ENCODE assay signal across 8 cellular contexts in the genomic region with DNA sequence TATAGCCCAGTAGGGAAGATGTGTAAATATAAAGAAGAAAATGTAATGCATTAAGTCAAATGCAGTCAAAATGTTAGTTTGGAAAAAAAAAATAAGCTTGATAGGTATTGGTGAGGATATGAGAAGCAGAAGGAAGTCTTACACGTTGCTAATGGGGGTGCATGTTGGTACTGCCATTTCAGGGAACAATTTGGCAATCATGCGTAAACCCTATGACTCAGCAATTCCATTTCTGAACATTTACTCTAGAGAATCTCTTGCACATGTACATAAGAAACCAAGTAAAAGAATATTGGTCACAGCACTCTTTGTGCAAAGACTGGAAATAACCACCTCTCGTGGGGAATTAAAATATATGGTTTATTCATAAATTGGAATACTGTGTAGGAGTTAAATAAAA. TPM values are rescaled to one million over a fixed set of nuclear protein-coding genes. Genes with fewer than 3 reads are reported as not detected.
DNase-seq lines count a peak whose midpoint lies in the region; ATAC-seq and TF ChIP-seq lines count a peak whose summit lies in the region.

No MANE protein-coding gene starts in this region.

- H3K27me3 ChIP-seq in A673 (replicated peaks; ENCODE audit: insufficient read depth, low read depth, low read length, poor library complexity), result no peaks in the 10 kb centered on the region
- H3K27me3 ChIP-seq in lower lobe of right lung (ENCODE audit: low read depth), result no peaks in the 10 kb centered on the region

- H3K27ac ChIP-seq in A673 (ENCODE audit: low read depth, low read length, poor library complexity, severe bottlenecking), result no peak overlapping the region
- H3K27ac ChIP-seq in lower lobe of right lung, result no peak overlapping the region

- TF ChIP-seq RAD21 in Ishikawa (IDR thresholded peaks at IDR 0.05; ENCODE audit: low read depth), result no peak

- H3K9me3 Mint-ChIP-seq in type B pancreatic cell, result no peaks in the 10 kb centered on the region

- intact Hi-C loops in A673 (cut with micrococcal nuclease; ENCODE audit: unreplicated experiment) (no loop called here), lower lobe of right lung (cut with DNase I) (no loop called here)

- peaks cover 10% of the 10 kb centered on the region for H3K4me1 Mint-ChIP-seq in type B pancreatic cell (ENCODE audit: unreplicated experiment)

- no peaks in the 10 kb centered on the region for H3K36me3 ChIP-seq in A673 (ENCODE audit: insufficient read depth, low read length, poor library complexity, severe bottlenecking)
- no peaks in the 10 kb centered on the region for H3K36me3 ChIP-seq in lower lobe of right lung

- POLR2A ChIA-PET in A673 (lab: Charles Lee; ENCODE audit: low non-redundant PET), result no interaction called here

- CTCF ChIA-PET in A673 (lab: Charles Lee), result interaction anchor here (1.0 kb wide), 1 partner anchor 59 kb away, joined by 3 read pairs; no protein-coding TSS in a partner anchor

- no peak overlapping the region for H3K27ac Mint-ChIP-seq in type B pancreatic cell

- H3K4me3 ChIP-seq in A673 (ENCODE audit: low read depth, low read length, poor library complexity, severe bottlenecking), result no peak overlapping the region
- H3K4me3 ChIP-seq in lower lobe of right lung, result no peak overlapping the region

- no TSS peak for BruUV-seq in A673 (replicated peaks; lab: Mats Ljungman, UMichigan)

- TF ChIP-seq CTCF in A673 (conservative IDR thresholded peaks at IDR 0.05; ENCODE audit: low read depth, low read length) (no peak), lower lobe of right lung (IDR thresholded peaks at IDR 0.05) (no peak), type B pancreatic cell (conservative IDR thresholded peaks at IDR 0.05) (no peak)

- TF ChIP-seq EP300 in Ishikawa (IDR thresholded peaks at IDR 0.05; ENCODE audit: borderline replicate concordance), result no peak; the same call in 1 of the 2 replicates

- H3K9me3 ChIP-seq in A673 (ENCODE audit: low read depth, low read length, poor library complexity, severe bottlenecking) (no peaks in the 10 kb centered on the region), lower lobe of right lung (no peaks in the 10 kb centered on the region)

- DNase-seq in A673 (ENCODE audit: low spot score), result peak; percentile 55
- DNase-seq in amniotic epithelial cell (ENCODE audit: low read depth), result peak; percentile 89
- DNase-seq in lower lobe of right lung, result no peak
- no peak for DNase-seq in type B pancreatic cell (ENCODE audit: extremely low spot score, unreplicated experiment)
- DNase-seq in activated gamma-delta T cell treated with Interleukin-2 at 50 U/mL for 16 hours, result no peak

- H3K4me1 ChIP-seq in A673 (ENCODE audit: insufficient read depth, low read length, poor library complexity, severe bottlenecking) (peaks cover 13% of the 10 kb centered on the region), lower lobe of right lung (peaks cover 33% of the 10 kb centered on the region)

- no peak overlapping the region for H3K4me3 Mint-ChIP-seq in type B pancreatic cell

- H3K27me3 Mint-ChIP-seq in type B pancreatic cell, result no peaks in the 10 kb centered on the region

- ATAC-seq in GM18870 (IDR thresholded peaks at IDR 0.05; ENCODE audit: unreplicated experiment), result peak; percentile 30
- ATAC-seq in lower lobe of right lung, result peak; percentile 61 to 74
- no peak for ATAC-seq in HG03135 (IDR thresholded peaks at IDR 0.05; ENCODE audit: unreplicated experiment)

- H3K36me3 Mint-ChIP-seq in type B pancreatic cell, result no peaks in the 10 kb centered on the region

TF ChIP-seq in Ishikawa, 13 proteins besides CTCF, POLR2A, EP300 and RAD21:
- TF ChIP-seq TCF12 (IDR thresholded peaks at IDR 0.05; ENCODE audit: low read depth), result 0 out of 2 replicates have a peak, but pooled peaks have one; percentile 16
- 0 out of 2 replicates have a peak, but pooled peaks have one; percentile 14 for TF ChIP-seq MAX (IDR thresholded peaks at IDR 0.05)
- TF ChIP-seq CEBPB (IDR thresholded peaks at IDR 0.05), result 0 out of 2 replicates have a peak, but pooled peaks have one; percentile 22
- no peak for TF ChIP-seq YY1 (IDR thresholded peaks at IDR 0.05; ENCODE audit: low read depth)
- peak; percentile 36; the same call in 1 of the 2 replicates for TF ChIP-seq FOXM1 (IDR thresholded peaks at IDR 0.05; ENCODE audit: borderline replicate concordance, low read depth)
- TF ChIP-seq CREB1 (IDR thresholded peaks at IDR 0.05; ENCODE audit: low read depth), result no peak
- TF ChIP-seq TEAD4 (IDR thresholded peaks at IDR 0.05), result peak; percentile 48; the same call in 1 of the 2 replicates

RNA-seq across cellular contexts. Expression of gene TIMP4, which starts 35.5 kb away (rescaled TPM):
- total RNA-seq in A673 (2021) (10.2 and 13.3 TPM in 2 replicates), lower lobe of right lung (5.2 TPM), type B pancreatic cell (ENCODE audit: low replicate concordance) (0.43 and 0.48 TPM in 2 replicates)

Comparison
In these comparisons a context has a peak if more than half of its experiments do, and no peak if none do; other contexts are left out.
1. DNase-seq: peak in A673 (single experiment) and amniotic epithelial cell (single experiment); none in lower lobe of right lung (single experiment), type B pancreatic cell (single experiment) and activated gamma-delta T cell treated with Interleukin-2 at 50 U/mL for 16 hours (single experiment).